In the genomic region with DNA sequence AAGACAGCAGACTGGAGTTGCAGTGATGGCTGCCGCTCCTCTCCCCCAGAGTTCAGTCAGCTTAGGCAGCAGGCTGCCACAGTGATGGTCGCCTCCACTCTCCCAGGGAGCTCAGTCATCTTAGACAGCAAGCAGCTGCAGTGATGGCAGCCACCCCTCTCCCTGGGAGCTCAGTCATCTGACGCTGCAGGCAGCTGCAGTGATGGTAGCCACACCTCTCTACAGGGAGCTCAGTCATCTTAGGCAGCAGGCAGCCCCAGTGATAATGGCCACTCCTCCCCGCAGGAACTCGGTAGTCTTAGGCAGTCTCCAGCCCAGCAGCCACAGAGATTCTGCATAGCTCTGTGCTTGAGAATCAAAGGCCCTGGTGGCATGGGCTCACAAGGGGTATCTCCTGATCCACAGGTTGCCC, we compare ENCODE assay signal across 17 cellular contexts.
DNase-seq lines count a peak whose midpoint lies in the region; ATAC-seq, FAIRE-seq and TF ChIP-seq lines count a peak whose summit lies in the region.
"Had no signal": no experiment of that assay in that cellular context is flagged by ENCODE, and none has a peak within 500 bp of the region (broad histone marks: within the 10 kb centered on the region; RNA-seq: fewer than 3 reads in every experiment).

No MANE protein-coding gene starts in this region.

- no peaks in the 10 kb centered on the region for H3K23me2 ChIP-seq in H1 (ENCODE audit: low read depth, low read length)

- H3K4me2 ChIP-seq in GM23338 (no peak overlapping the region), H1 (ENCODE audit: insufficient read depth in 1 of 2, low read depth in 2 of 2, low read length in 2 of 2) (no peak overlapping the region; a peak in 1 of 4 replicates)

- peaks cover 5% of the 10 kb centered on the region; the same call in 2 of the 3 replicates for H3K4me1 Mint-ChIP-seq in GM23338
- peaks cover 14% of the 10 kb centered on the region for H3K4me1 Mint-ChIP-seq in neural crest cell

- H3K27ac ChIP-seq in GM23338 (ENCODE audit: low read depth), result no peak overlapping the region
- no peak overlapping the region for H3K27ac ChIP-seq in H1 (ENCODE audit: low read depth, low read length)
- H3K27ac ChIP-seq: C4-2B had no signal

- H2BK20ac ChIP-seq in H1 (ENCODE audit: low read length), result no peak overlapping the region

- ATAC-seq in GM23338, result peak; percentile 25; the same call in 1 of the 3 replicates
- no peak for ATAC-seq in GM18498 (IDR thresholded peaks at IDR 0.05; ENCODE audit: unreplicated experiment)
- no peak for ATAC-seq in HG02840 (IDR thresholded peaks at IDR 0.05; ENCODE audit: low FRiP score, unreplicated experiment)
- no peak for ATAC-seq in HG03025 (IDR thresholded peaks at IDR 0.05; ENCODE audit: low FRiP score, unreplicated experiment)
- ATAC-seq: HepG2 had no signal

- H3K9me3 Mint-ChIP-seq in GM23338, result peaks cover 15% of the 10 kb centered on the region; the same call in 2 of the 3 replicates
- H3K9me3 Mint-ChIP-seq in neural crest cell, result peaks cover 5% of the 10 kb centered on the region

- H2BK5ac ChIP-seq in H1 (ENCODE audit: low read depth, low read length), result peak overlapping the region; percentile 20; the same call in 1 of the 2 replicates

- H3K27me3 ChIP-seq in GM23338 (ENCODE audit: insufficient read depth), result no peaks in the 10 kb centered on the region
- H3K27me3 ChIP-seq in H1 (replicated peaks in 1 of 4; ENCODE audit: control insufficient read depth in 3 of 4, extremely low read depth in 1 of 4, insufficient read depth in 3 of 4, low read length in 3 of 4), result no peaks in the 10 kb centered on the region

- no peaks in the 10 kb centered on the region for H3K27me3 Mint-ChIP-seq in GM23338 (ENCODE audit: insufficient read depth, low read depth, poor library complexity)
- H3K27me3 Mint-ChIP-seq in neural crest cell (ENCODE audit: low read depth), result no peaks in the 10 kb centered on the region
- H3K27me3 Mint-ChIP-seq: activated T-cell treated with anti-CD3 and anti-CD28 coated beads, Interleukin-2, amount 50 U/mL, for 24 hours had no signal

- no peaks in the 10 kb centered on the region for H3K9me2 ChIP-seq in GM23338 (ENCODE audit: insufficient read depth)

- H4K20me1 ChIP-seq in GM23338 (replicated peaks; ENCODE audit: insufficient read depth) (no peaks in the 10 kb centered on the region), H1 (replicated peaks in 1 of 2; ENCODE audit: control insufficient read depth in 1 of 2, insufficient read depth in 2 of 2, low read length in 2 of 2) (no peaks in the 10 kb centered on the region)

- H3K4ac ChIP-seq in H1 (replicated peaks; ENCODE audit: insufficient read length, low read depth, low read length), result no peak overlapping the region

- TF ChIP-seq POLR2A in H1 (IDR thresholded peaks at IDR 0.05; ENCODE audit: control extremely low read depth in 1 of 2, low read depth in 2 of 2, low read length in 2 of 2), result no peak

- peak overlapping the region; percentile 88 for H4K8ac ChIP-seq in H1 (ENCODE audit: extremely low read depth, insufficient read depth, low read length)

- H3K27ac Mint-ChIP-seq in GM23338, result no peak overlapping the region
- H3K27ac Mint-ChIP-seq in neural crest cell (ENCODE audit: unreplicated experiment), result peak overlapping the region; percentile 15
- H3K27ac Mint-ChIP-seq: activated T-cell treated with anti-CD3 and anti-CD28 coated beads, Interleukin-2, amount 50 U/mL, for 24 hours had no signal

- DNase-seq in GM23338 (ENCODE audit: low spot score) (no peak), NCI-H187 treated with DMSO at 0.1 percent for 48 hours (lab: John Stamatoyannopoulos, UW) (peak; percentile 20), H1 (ENCODE audit: low read depth in 1 of 2, low spot score in 2 of 2) (no peak), neural crest cell (ENCODE audit: low read depth, low spot score) (no peak), GM10266 (ENCODE audit: extremely low spot score) (no peak)
- DNase-seq: activated CD4-positive, alpha-beta T cell treated with anti-CD3 and anti-CD28 coated beads for 4 hours; activated T-cell treated with anti-CD3 and anti-CD28 coated beads, Interleukin-2, amount 50 U/mL, for 24 hours; foreskin melanocyte; NCI-H510A treated with DMSO at 0.1 percent for 48 hours; stimulated activated CD4-positive, alpha-beta T cell treated with anti-CD3 and anti-CD28 coated beads, Interleukin-1b, Interleukin-23, amount 100 ng/mL, for 48 hours had no signal

- CTCF ChIA-PET in H1 (lab: Charles Lee; ENCODE audit: partially characterized antibody), result interaction anchor here (0.9 to 1.2 kb wide), 3 partner anchors 10 to 951 kb away, joined by 3 read pairs; no protein-coding TSS in a partner anchor

- H3K36me3 Mint-ChIP-seq in GM23338 (ENCODE audit: low read depth) (peaks cover 7% of the 10 kb centered on the region; the same call in 2 of the 3 replicates), neural crest cell (ENCODE audit: low read depth) (no peaks in the 10 kb centered on the region)

- H3K36me3 ChIP-seq in GM23338 (ENCODE audit: insufficient read depth), result no peaks in the 10 kb centered on the region
- H3K36me3 ChIP-seq in H1 (ENCODE audit: control insufficient read depth in 2 of 4, insufficient read depth in 4 of 4, low read length in 3 of 4), result no peaks in the 10 kb centered on the region

- whole genome bisulfite sequencing in H1 (ENCODE audit: extremely low coverage in 1 of 2, insufficient coverage in 1 of 2, insufficient read length in 1 of 2, insufficient replicate concordance in 2 of 2, low coverage in 1 of 2, low lambda C conversion rate in 2 of 2, missing lambda C conversion rate in 1 of 2), 2 experiments, result 83% methylated on average over 5 of the region's 5 CpGs; no CpG with 5 or more reads in 1 of the 2 experiments

- H2AFZ ChIP-seq in GM23338 (no peak overlapping the region), H1 (ENCODE audit: low read length) (peak overlapping the region; percentile 82)

- H4K91ac ChIP-seq in H1 (replicated peaks; ENCODE audit: insufficient read length, low read length), result no peak overlapping the region

- H3K79me1 ChIP-seq in H1 (ENCODE audit: low read depth, low read length), result no peaks in the 10 kb centered on the region

- no peak overlapping the region for H3K23ac ChIP-seq in H1 (ENCODE audit: insufficient read length)

- H3K4me1 ChIP-seq in GM23338 (ENCODE audit: insufficient read depth), result peaks cover 4% of the 10 kb centered on the region; the same call in 1 of the 2 replicates
- no peaks in the 10 kb centered on the region; a peak in 1 of 7 replicates for H3K4me1 ChIP-seq in H1 (replicated peaks in 1 of 4; ENCODE audit: control insufficient read depth in 3 of 4, insufficient read depth in 4 of 4, low read length in 3 of 4)

- TF ChIP-seq CTCF in GM23338 (conservative IDR thresholded peaks at IDR 0.05; ENCODE audit: low read depth in 2 of 2), result no peak
- no peak for TF ChIP-seq CTCF in H1 (IDR thresholded peaks at IDR 0.05; ENCODE audit: control extremely low read depth in 1 of 3, insufficient read depth in 1 of 3, low read depth in 1 of 3, low read length in 3 of 3)
- TF ChIP-seq CTCF in neural crest cell (conservative IDR thresholded peaks at IDR 0.05), result no peak
- no peak for TF ChIP-seq CTCF in GM10266 (IDR thresholded peaks at IDR 0.05; ENCODE audit: control insufficient read depth, insufficient read depth, low read depth, missing control alignments)

- H3K56ac ChIP-seq in H1 (replicated peaks; ENCODE audit: insufficient read length, low read depth, low read length), result no peak overlapping the region

- no peak for TF ChIP-seq RAD21 in H1 (IDR thresholded peaks at IDR 0.05 in 1 of 2, conservative IDR thresholded peaks at IDR 0.05 in 1 of 2; ENCODE audit: low read depth in 2 of 2, low read length in 2 of 2)

- H2BK12ac ChIP-seq in H1 (ENCODE audit: low read depth, low read length), result no peak overlapping the region

- H2BK15ac ChIP-seq in H1 (ENCODE audit: low read length), result no peak overlapping the region

- no peak overlapping the region for H3K4me3 ChIP-seq in GM23338
- H3K4me3 ChIP-seq in H1 (ENCODE audit: extremely low read depth in 1 of 4, insufficient read depth in 2 of 4, low read depth in 3 of 4, low read length in 4 of 4), result no peak overlapping the region

- H2BK120ac ChIP-seq in H1 (replicated peaks; ENCODE audit: low read depth, low read length), result no peak overlapping the region

- H3K9ac ChIP-seq in H1 (replicated peaks in 1 of 4; ENCODE audit: extremely low read depth in 1 of 4, low read depth in 3 of 4, low read length in 3 of 4), result no peak overlapping the region

- H3K9me3 ChIP-seq in H1 (ENCODE audit: insufficient read depth in 2 of 2, low read depth in 1 of 2, low read length in 1 of 2), result no peaks in the 10 kb centered on the region

- H3K18ac ChIP-seq in H1 (ENCODE audit: extremely low read depth, low read length), result no peak overlapping the region

- POLR2A ChIA-PET in H1 (lab: Charles Lee; ENCODE audit: partially characterized antibody), result no interaction called here

- no peak overlapping the region for H3K14ac ChIP-seq in H1 (ENCODE audit: insufficient read length)

- TF ChIP-seq EP300 in H1 (IDR thresholded peaks at IDR 0.05; ENCODE audit: borderline replicate concordance in 1 of 2, low read depth in 2 of 2, low read length in 2 of 2), result no peak

- H3F3A ChIP-seq in GM23338 (replicated peaks; ENCODE audit: low read depth), result no peaks in the 10 kb centered on the region

- no peak for FAIRE-seq in H1 (lab: Jason Lieb, UNC)
- FAIRE-seq: endometrium, HepG2, islet of Langerhans had no signal

- H3K4me3 Mint-ChIP-seq in GM23338, result no peak overlapping the region
- H3K4me3 Mint-ChIP-seq in neural crest cell, result no peak overlapping the region
- H3K4me3 Mint-ChIP-seq: activated T-cell treated with anti-CD3 and anti-CD28 coated beads, Interleukin-2, amount 50 U/mL, for 24 hours had no signal

- H3K79me2 ChIP-seq in GM23338 (replicated peaks; ENCODE audit: insufficient read depth), result no peaks in the 10 kb centered on the region
- no peaks in the 10 kb centered on the region for H3K79me2 ChIP-seq in H1 (ENCODE audit: control insufficient read depth in 1 of 2, insufficient read depth in 2 of 2, low read length in 2 of 2)

- no peak overlapping the region for H4K5ac ChIP-seq in H1 (ENCODE audit: insufficient read length, low read depth, low read length)

- H2AK5ac ChIP-seq in H1 (ENCODE audit: low read depth, low read length), result no peak overlapping the region

TF ChIP-seq in H1, 55 proteins besides CTCF, POLR2A, EP300 and RAD21 (continues in another document):
- no peak for TF ChIP-seq RNF2 (IDR thresholded peaks at IDR 0.05; ENCODE audit: borderline replicate concordance, low read depth, low read length, missing control alignments, poor library complexity, severe bottlenecking)
- TF ChIP-seq JUND (IDR thresholded peaks at IDR 0.05; ENCODE audit: low read length), result no peak
- TF ChIP-seq, protein P1, sequence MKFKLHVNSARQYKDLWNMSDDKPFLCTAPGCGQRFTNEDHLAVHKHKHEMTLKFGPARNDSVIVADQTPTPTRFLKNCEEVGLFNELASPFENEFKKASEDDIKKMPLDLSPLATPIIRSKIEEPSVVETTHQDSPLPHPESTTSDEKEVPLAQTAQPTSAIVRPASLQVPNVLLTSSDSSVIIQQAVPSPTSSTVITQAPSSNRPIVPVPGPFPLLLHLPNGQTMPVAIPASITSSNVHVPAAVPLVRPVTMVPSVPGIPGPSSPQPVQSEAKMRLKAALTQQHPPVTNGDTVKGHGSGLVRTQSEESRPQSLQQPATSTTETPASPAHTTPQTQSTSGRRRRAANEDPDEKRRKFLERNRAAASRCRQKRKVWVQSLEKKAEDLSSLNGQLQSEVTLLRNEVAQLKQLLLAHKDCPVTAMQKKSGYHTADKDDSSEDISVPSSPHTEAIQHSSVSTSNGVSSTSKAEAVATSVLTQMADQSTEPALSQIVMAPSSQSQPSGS (IDR thresholded peaks at IDR 0.05; ENCODE audit: low read length), result no peak
